8 cellular contexts compared by ENCODE assay signal in genomic region chr6:151390276-151391020, GRCh38. TPM values are rescaled to one million over a fixed set of nuclear protein-coding genes. Genes with fewer than 3 reads are reported as not detected.
DNase-seq lines count a peak whose midpoint lies in the region; ATAC-seq and TF ChIP-seq lines count a peak whose summit lies in the region.

No MANE protein-coding gene starts in this region.

- H3K36me3 Mint-ChIP-seq in CD4-positive, CD25-positive, alpha-beta regulatory T cell = peaks cover 3% of the 10 kb centered on the region
- H3K36me3 Mint-ChIP-seq in activated CD8-positive, alpha-beta T cell treated with anti-CD3 and anti-CD28 coated beads for 36 hours (ENCODE audit: low read depth) = peaks cover 43% of the 10 kb centered on the region

- peak; percentile 82 to 85 for ATAC-seq in CD4-positive, CD25-positive, alpha-beta regulatory T cell (ENCODE audit: low read depth in 2 of 2)
- peak; percentile 79 for ATAC-seq in GM19455 (IDR thresholded peaks at IDR 0.05; ENCODE audit: unreplicated experiment)
- ATAC-seq in activated CD8-positive, alpha-beta T cell treated with anti-CD3 and anti-CD28 coated beads for 36 hours = peak; percentile 81
- ATAC-seq in lower lobe of right lung = peak; percentile 91 to 96

- DNase-seq in CD4-positive, CD25-positive, alpha-beta regulatory T cell = peak; percentile 95 to 99 (median 98)
- DNase-seq in HK-2 (ENCODE audit: unreplicated experiment) (peak; percentile 99), NCI-H82 treated with DMSO at 0.1 percent for 48 hours (lab: John Stamatoyannopoulos, UW; ENCODE audit: unreplicated experiment) (peak; percentile 83), ecto neural progenitor cell (ENCODE audit: low spot score) (peak; percentile 98), lower lobe of right lung (peak; percentile 99)
- peak; percentile 98 for DNase-seq in activated CD8-positive, alpha-beta T cell treated with anti-CD3 and anti-CD28 coated beads for 36 hours
- peak; percentile 93 to 96 (median 96) for DNase-seq in stimulated activated CD4-positive, alpha-beta T cell treated with anti-CD3 and anti-CD28 coated beads, TNF-alpha, amount 100 ng/mL, for 1 hour (ENCODE audit: low read depth in 3 of 3, low spot score in 1 of 3)

- no peak for TF ChIP-seq CTCF in activated CD8-positive, alpha-beta T cell treated with anti-CD3 and anti-CD28 coated beads for 36 hours (IDR thresholded peaks at IDR 0.05)
- TF ChIP-seq CTCF in lower lobe of right lung (IDR thresholded peaks at IDR 0.05) = no peak

- peak overlapping the region; percentile 80 to 97 (median 89) for H3K4me3 Mint-ChIP-seq in CD4-positive, CD25-positive, alpha-beta regulatory T cell
- H3K4me3 Mint-ChIP-seq in activated CD8-positive, alpha-beta T cell treated with anti-CD3 and anti-CD28 coated beads for 36 hours = peak overlapping the region; percentile 94

- H3K36me3 ChIP-seq in CD4-positive, CD25-positive, alpha-beta regulatory T cell (ENCODE audit: control insufficient read depth, insufficient read depth, low read length) = no peaks in the 10 kb centered on the region
- H3K36me3 ChIP-seq in lower lobe of right lung = no peaks in the 10 kb centered on the region

- H3K4me3 ChIP-seq in CD4-positive, CD25-positive, alpha-beta regulatory T cell (ENCODE audit: low read depth, low read length) = no peak overlapping the region
- peak overlapping the region; percentile 84 for H3K4me3 ChIP-seq in lower lobe of right lung

- H3K27me3 Mint-ChIP-seq in CD4-positive, CD25-positive, alpha-beta regulatory T cell = peaks cover 11% of the 10 kb centered on the region
- no peaks in the 10 kb centered on the region for H3K27me3 Mint-ChIP-seq in activated CD8-positive, alpha-beta T cell treated with anti-CD3 and anti-CD28 coated beads for 36 hours

- peak overlapping the region; percentile 63 to 94 (median 73) for H3K27ac Mint-ChIP-seq in CD4-positive, CD25-positive, alpha-beta regulatory T cell
- peak overlapping the region; percentile 66 for H3K27ac Mint-ChIP-seq in activated CD8-positive, alpha-beta T cell treated with anti-CD3 and anti-CD28 coated beads for 36 hours

- no peaks in the 10 kb centered on the region for H3K9me3 ChIP-seq in CD4-positive, CD25-positive, alpha-beta regulatory T cell (ENCODE audit: control insufficient read depth in 2 of 2, low read length in 2 of 2)
- no peaks in the 10 kb centered on the region for H3K9me3 ChIP-seq in lower lobe of right lung

- H3K27ac ChIP-seq in CD4-positive, CD25-positive, alpha-beta regulatory T cell (ENCODE audit: insufficient read depth, low read length, poor library complexity, severe bottlenecking) = peak overlapping the region; percentile 97
- peak overlapping the region; percentile 99 for H3K27ac ChIP-seq in lower lobe of right lung

- H3K9me3 Mint-ChIP-seq in CD4-positive, CD25-positive, alpha-beta regulatory T cell = no peaks in the 10 kb centered on the region
- H3K9me3 Mint-ChIP-seq in activated CD8-positive, alpha-beta T cell treated with anti-CD3 and anti-CD28 coated beads for 36 hours = no peaks in the 10 kb centered on the region

- H3K4me1 Mint-ChIP-seq in CD4-positive, CD25-positive, alpha-beta regulatory T cell = peaks cover 18 to 71% (median 50%) of the 10 kb centered on the region in 4 donors
- peaks cover 53% of the 10 kb centered on the region for H3K4me1 Mint-ChIP-seq in activated CD8-positive, alpha-beta T cell treated with anti-CD3 and anti-CD28 coated beads for 36 hours (ENCODE audit: low read depth)

- POLR2A ChIA-PET in activated CD8-positive, alpha-beta T cell treated with anti-CD3 and anti-CD28 coated beads for 36 hours (lab: Charles Lee) = interaction anchor here (1.0 to 7.6 kb wide), 6 partner anchors 10 to 62 kb away, joined by 3 to 81 read pairs (median 6); partner anchors contain the start of gene RMND1

- CTCF ChIA-PET in activated CD8-positive, alpha-beta T cell treated with anti-CD3 and anti-CD28 coated beads for 36 hours (lab: Charles Lee) = interaction anchor here (1.0 to 1.8 kb wide), 2 partner anchors 15 to 56 kb away, joined by 3 to 5 read pairs; no protein-coding TSS in a partner anchor

- no peaks in the 10 kb centered on the region for H3K27me3 ChIP-seq in CD4-positive, CD25-positive, alpha-beta regulatory T cell (ENCODE audit: control insufficient read depth, insufficient read depth, low read length)
- no peaks in the 10 kb centered on the region for H3K27me3 ChIP-seq in lower lobe of right lung (ENCODE audit: low read depth)

- intact Hi-C loops in activated CD8-positive, alpha-beta T cell treated with anti-CD3 and anti-CD28 coated beads for 36 hours (cut with micrococcal nuclease) = loop anchor here (5.0 kb wide), 1 partner anchor 62 kb away; the partner anchor contains the start of gene RMND1
- intact Hi-C loops in lower lobe of right lung (cut with DNase I) = no loop called here

- H3K4me1 ChIP-seq in CD4-positive, CD25-positive, alpha-beta regulatory T cell (ENCODE audit: control insufficient read depth, insufficient read depth, low read length, poor library complexity, severe bottlenecking) = peaks cover 72% of the 10 kb centered on the region
- peaks cover 53% of the 10 kb centered on the region for H3K4me1 ChIP-seq in lower lobe of right lung

RNA-seq across cellular contexts. Expression of gene ZBTB2, which starts 0.9 kb away (rescaled TPM):
- 31.9 TPM for total RNA-seq in CD4-positive, CD25-positive, alpha-beta regulatory T cell
- polyA plus RNA-seq in CD4-positive, CD25-positive, alpha-beta regulatory T cell = 10 to 100 TPM; 18.0 to 20.9 (median 19.5) TPM
- 10 to 100 TPM; 16.5 to 16.7 TPM for total RNA-seq in activated CD8-positive, alpha-beta T cell treated with anti-CD3 and anti-CD28 coated beads for 36 hours
- 10.3 TPM for total RNA-seq in lower lobe of right lung
